11 cellular contexts compared by ENCODE assay signal in the genomic region with DNA sequence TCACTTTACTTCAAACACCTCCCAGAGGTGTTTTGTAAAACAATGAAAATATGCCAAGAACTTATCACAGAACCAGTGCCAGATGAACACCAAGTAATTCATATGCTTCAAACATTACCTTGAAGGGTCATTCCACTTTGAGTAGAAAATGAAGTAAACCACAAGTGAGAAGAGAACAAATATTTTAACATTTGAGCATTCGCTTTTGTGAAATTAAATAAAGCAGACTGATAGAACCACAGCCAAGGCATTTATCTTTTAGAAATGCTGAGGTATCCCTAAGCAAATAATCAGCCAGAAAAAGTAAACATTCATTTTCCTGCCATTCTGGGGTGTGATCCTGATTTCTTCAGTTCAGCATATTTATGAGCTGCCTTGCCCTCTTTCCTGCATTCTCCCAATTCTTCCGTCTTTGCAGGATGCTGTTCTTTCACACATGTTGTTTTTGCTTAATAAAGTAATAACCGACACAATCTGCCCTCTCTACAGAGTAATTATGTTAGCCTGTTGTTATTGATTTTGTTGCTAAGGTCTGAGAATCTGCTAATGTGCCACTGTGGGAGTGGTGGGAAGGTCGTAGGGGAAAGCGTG.
DNase-seq lines count a peak whose midpoint lies in the region; ATAC-seq, FAIRE-seq and TF ChIP-seq lines count a peak whose summit lies in the region.
"Had no signal": no experiment of that assay in that cellular context is flagged by ENCODE, and none has a peak within 500 bp of the region (broad histone marks: within the 10 kb centered on the region; RNA-seq: fewer than 3 reads in every experiment).

No MANE protein-coding gene starts in this region.

- no peak overlapping the region for H3K27ac ChIP-seq in keratinocyte (ENCODE audit: control insufficient read depth, insufficient read depth, low read length)

- peak overlapping the region; percentile 61 for H2AFZ ChIP-seq in keratinocyte (ENCODE audit: control insufficient read depth, low read length)

- no peaks in the 10 kb centered on the region for H3K27me3 ChIP-seq in keratinocyte (ENCODE audit: control insufficient read depth, extremely low read depth, insufficient read depth, low read length)

- in situ Hi-C loops in astrocyte of the cerebellum (cut with HindIII; ENCODE audit: low sequenced_read_pairs): no loop called here

- no peak overlapping the region for H3K4me2 ChIP-seq in keratinocyte (ENCODE audit: control insufficient read depth, extremely low read depth, insufficient read depth, low read depth, low read length)

- no peaks in the 10 kb centered on the region for H3K4me1 ChIP-seq in keratinocyte (ENCODE audit: control insufficient read depth, extremely low read depth, insufficient read depth, low read length)

- ATAC-seq in GM21515 (IDR thresholded peaks at IDR 0.05; ENCODE audit: unreplicated experiment): no peak

- H3K9me3 ChIP-seq in keratinocyte (ENCODE audit: control insufficient read depth, low read depth, low read length): no peaks in the 10 kb centered on the region

- H4K20me1 ChIP-seq in keratinocyte (ENCODE audit: control insufficient read depth, extremely low read depth, insufficient read depth, low read length): no peaks in the 10 kb centered on the region

- no peak for FAIRE-seq in keratinocyte (lab: Jason Lieb, UNC)
- FAIRE-seq: kidney had no signal

- H3K9ac ChIP-seq in keratinocyte (ENCODE audit: control insufficient read depth, extremely low read depth, insufficient read depth, low read length): no peak overlapping the region

- H3K4me3 ChIP-seq in HFF-Myc (replicated peaks; ENCODE audit: low read depth, low read length) (no peak overlapping the region), astrocyte of the cerebellum (ENCODE audit: low read depth, low read length) (no peak overlapping the region), keratinocyte (ENCODE audit: control insufficient read depth in 2 of 3, extremely low read depth in 1 of 3, insufficient read depth in 2 of 3, low read depth in 1 of 3, low read length in 3 of 3) (no peak overlapping the region)

- TF ChIP-seq CTCF in HFF-Myc (IDR thresholded peaks at IDR 0.05; ENCODE audit: low read depth, low read length, missing control alignments) (no peak), astrocyte of the cerebellum (IDR thresholded peaks at IDR 0.05; ENCODE audit: low read depth, low read length, missing control alignments) (no peak), keratinocyte (optimal IDR thresholded peaks at IDR 0.05 in 1 of 3, IDR thresholded peaks at IDR 0.05 in 1 of 3, conservative IDR thresholded peaks at IDR 0.05 in 1 of 3; ENCODE audit: extremely low read depth in 1 of 3, insufficient read depth in 2 of 3, low read length in 3 of 3) (no peak)

- H3K36me3 ChIP-seq in keratinocyte (ENCODE audit: control insufficient read depth in 2 of 2, extremely low read depth in 1 of 2, insufficient read depth in 2 of 2, low read length in 2 of 2): no peaks in the 10 kb centered on the region

- H3K9me1 ChIP-seq in keratinocyte (ENCODE audit: control insufficient read depth, extremely low read depth, insufficient read depth, low read length): no peaks in the 10 kb centered on the region

- DNase-seq in HFF-Myc (ENCODE audit: extremely low read depth, low read depth): peak; percentile 29
- peak; percentile 51 for DNase-seq in astrocyte of the cerebellum (ENCODE audit: low read depth)
- DNase-seq in keratinocyte (ENCODE audit: low read depth, low spot score): no peak
- DNase-seq in smooth muscle cell of the brain vasculature (ENCODE audit: low read depth, low spot score): peak; percentile 53
- no peak for DNase-seq in activated CD4-positive, alpha-beta T cell treated with anti-CD3 and anti-CD28 coated beads for 48 hours
- no peak for DNase-seq in stimulated activated CD4-positive, alpha-beta T cell treated with anti-CD3 and anti-CD28 coated beads, Interleukin-2, amount 100 ng/mL, for 48 hours
- DNase-seq in stimulated activated CD4-positive, alpha-beta T cell treated with anti-CD3 and anti-CD28 coated beads, Interleukin-4, amount 100 ng/mL, for 4 hours: no peak
- DNase-seq: activated T-cell treated with anti-CD3 and anti-CD28 coated beads, Interleukin-2, amount 50 U/mL, for 24 hours; central memory CD4-positive, alpha-beta T cell; kidney had no signal

- dilution Hi-C loops in keratinocyte (cut with MboI; ENCODE audit: extremely low pct_ligation_motif_present, low sequenced_read_pairs): no loop called here

- no peaks in the 10 kb centered on the region for H3K79me2 ChIP-seq in keratinocyte (ENCODE audit: control insufficient read depth, insufficient read depth, low read length)

Comparison
In these comparisons a context has a peak if more than half of its experiments do, and no peak if none do; other contexts are left out.
1. DNase-seq: peak in HFF-Myc (single experiment), astrocyte of the cerebellum (single experiment) and smooth muscle cell of the brain vasculature (single experiment); none in keratinocyte (single experiment), activated CD4-positive, alpha-beta T cell treated with anti-CD3 and anti-CD28 coated beads for 48 hours (single experiment), stimulated activated CD4-positive, alpha-beta T cell treated with anti-CD3 and anti-CD28 coated beads, Interleukin-2, amount 100 ng/mL, for 48 hours (0 of 2) and stimulated activated CD4-positive, alpha-beta T cell treated with anti-CD3 and anti-CD28 coated beads, Interleukin-4, amount 100 ng/mL, for 4 hours (0 of 2).